30 cellular contexts compared by ENCODE assay signal in the genomic region with DNA sequence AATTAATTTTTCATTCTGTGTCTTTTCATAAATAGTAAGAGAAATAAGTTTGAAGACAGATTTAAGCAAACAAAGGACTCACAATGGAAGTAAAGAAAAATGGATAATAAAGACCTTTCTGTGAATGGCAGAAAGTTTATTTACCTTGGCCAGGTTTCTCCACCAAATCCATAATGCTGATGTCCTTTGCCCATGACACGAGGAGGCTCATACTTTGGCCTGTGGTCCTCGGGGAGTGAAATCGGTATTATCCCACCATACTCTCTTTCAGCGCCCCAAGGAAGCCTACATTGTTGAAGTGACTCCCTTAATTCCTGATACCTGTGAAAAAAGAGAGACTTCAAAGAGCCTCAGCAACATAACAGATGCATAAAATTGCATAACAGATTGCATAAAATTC.
"Had no signal": no experiment of that assay in that cellular context is flagged by ENCODE, and none has a peak within 500 bp of the region (broad histone marks: within the 10 kb centered on the region; RNA-seq: fewer than 3 reads in every experiment).

No MANE protein-coding gene starts in this region.

- H3K9me3 ChIP-seq: ascending aorta, breast epithelium, colonic mucosa, esophagus squamous epithelium, gastroesophageal sphincter, heart right ventricle had no signal

- H3K36me3 ChIP-seq: breast epithelium, cardiac muscle cell, colonic mucosa had no signal

- ATAC-seq: activated naive CD4-positive, alpha-beta T cell treated with anti-CD3 and anti-CD28 coated beads, Interleukin-2, amount 50 U/mL, for 72 hours; activated T-cell treated with anti-CD3 and anti-CD28 coated beads, Interleukin-2, amount 50 U/mL, for 72 hours; gastroesophageal sphincter; heart right ventricle; WTC11 had no signal

- H3K4me3 ChIP-seq: ascending aorta, breast epithelium, cardiac muscle cell, colonic mucosa, esophagus squamous epithelium, gastroesophageal sphincter, heart right ventricle had no signal

- H3K27ac ChIP-seq: ascending aorta, breast epithelium, cardiac muscle cell, colonic mucosa, epithelial cell of prostate, esophagus squamous epithelium, gastroesophageal sphincter, heart right ventricle had no signal

- H3K27me3 ChIP-seq: ascending aorta, breast epithelium, cardiac muscle cell, colonic mucosa, esophagus squamous epithelium, gastroesophageal sphincter, heart right ventricle had no signal

- DNase-seq: activated CD4-positive, alpha-beta memory T cell treated with anti-CD3 and anti-CD28 coated beads, Interleukin-2, amount 10 ng/mL, durations not matched to agents 7 days and 5 days; activated CD4-positive, alpha-beta T cell treated with anti-CD3 and anti-CD28 coated beads for 1 hour; activated CD4-positive, alpha-beta T cell treated with anti-CD3 and anti-CD28 coated beads for 4 hours; activated CD4-positive, alpha-beta T cell treated with anti-CD3 and anti-CD28 coated beads, Interleukin-2, amount 10 ng/mL, durations not matched to agents 7 days and 5 days; activated CD4-positive, alpha-beta T cell treated with anti-CD3 and anti-CD28 coated beads, Interleukin-2, amount 50 U/mL, for 4 hours; activated CD8-positive, alpha-beta memory T cell treated with anti-CD3 and anti-CD28 coated beads, Interleukin-2, amount 50 U/mL, for 48 hours; activated gamma-delta T cell; activated naive CD4-positive, alpha-beta T cell; activated naive CD4-positive, alpha-beta T cell treated with anti-CD3 and anti-CD28 coated beads, Interleukin-2, amount 10 ng/mL, durations not matched to agents 7 days and 5 days; activated naive CD8-positive, alpha-beta T cell treated with anti-CD3 and anti-CD28 coated beads, Interleukin-2, amount 10 ng/mL, durations not matched to agents 7 days and 5 days; activated T-cell treated with anti-CD3 and anti-CD28 coated beads for 4 hours; activated T-cell treated with anti-CD3 and anti-CD28 coated beads, Interleukin-2, amount 50 U/mL, for 24 hours; activated T-cell treated with anti-CD3 and anti-CD28 coated beads, Interleukin-2, amount 50 U/mL, for 72 hours; central memory CD4-positive, alpha-beta T cell; cerebellar nuclear complex; effector CD8-positive, alpha-beta T cell; esophagus squamous epithelium; foreskin melanocyte; heart right ventricle; T-helper 2 cell had no signal

- H3K4me1 ChIP-seq: ascending aorta, breast epithelium, gastroesophageal sphincter, heart right ventricle had no signal

- FAIRE-seq: endometrium, endothelial cell of umbilical vein had no signal
